In genomic region chr17:36741019-36741902, GRCh38 we compare ENCODE assay signal across 1 cellular context.
TF ChIP-seq lines count a peak whose summit lies in the region.

No MANE protein-coding gene starts in this region.

TF ChIP-seq in IMR-90, 13 proteins besides CTCF, POLR2A, EP300 and RAD21 (continued from another document):
- no peak for TF ChIP-seq NFE2L2 (IDR thresholded peaks at IDR 0.05; ENCODE audit: low read depth, low read length)
- TF ChIP-seq ELK1 (IDR thresholded peaks at IDR 0.05; ENCODE audit: borderline replicate concordance, low read depth, low read length) = no peak
